ENCODE assay signal across 8 cellular contexts in the genomic region with DNA sequence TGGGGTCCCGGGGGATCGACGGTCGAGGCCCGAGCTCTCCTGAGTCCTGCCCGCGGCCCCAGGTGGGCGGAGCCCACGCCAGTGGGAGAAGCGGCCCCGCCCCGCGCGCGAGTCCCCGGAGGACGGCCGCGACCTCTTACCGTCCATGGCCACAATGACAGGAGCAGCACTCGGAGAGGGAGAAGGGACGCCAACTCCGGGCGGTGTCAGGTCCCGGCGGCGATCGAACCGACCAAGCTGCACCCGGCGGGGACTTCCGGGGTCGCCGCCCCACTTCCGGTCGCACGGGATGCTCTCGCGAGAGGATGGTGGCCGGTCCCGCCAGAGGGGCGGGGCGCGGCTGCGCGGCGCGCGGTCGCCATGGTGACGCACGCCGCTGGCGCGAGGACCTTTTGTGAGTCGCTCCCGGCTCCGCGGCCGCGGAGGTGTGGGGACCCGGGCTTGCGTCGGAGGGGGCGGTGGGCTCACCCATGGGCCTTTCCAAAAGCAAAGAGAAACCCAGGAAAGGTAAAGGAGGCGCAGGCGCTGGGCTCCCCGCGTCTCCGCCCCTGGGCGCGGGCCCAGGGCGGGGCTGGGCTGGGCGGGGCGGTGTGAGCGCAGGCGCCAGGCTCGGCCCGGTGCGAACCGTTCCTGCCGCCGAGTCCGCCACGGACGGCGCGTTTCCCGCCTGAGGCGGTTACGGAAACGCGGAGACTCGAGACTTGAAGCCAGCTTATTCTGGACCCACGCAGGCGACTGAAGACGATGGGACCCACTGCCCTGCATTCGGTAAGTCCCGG. TPM values are rescaled to one million over a fixed set of nuclear protein-coding genes. Genes with fewer than 3 reads are reported as not detected.
DNase-seq lines count a peak whose midpoint lies in the region; ATAC-seq, FAIRE-seq and TF ChIP-seq lines count a peak whose summit lies in the region.

A gene (minus strand): TSS at position 267 of the 779 bp plus-strand sequence. CDS start 120 bp downstream, at position 147.
A gene (plus strand): TSS at position 395 of the 779 bp plus-strand sequence. CDS start 76 bp downstream, at position 471.

- H3K9ac ChIP-seq in fibroblast of lung (ENCODE audit: insufficient read depth, low read length), result peak within 1 kb of the TSS; percentile 95

- no peaks in the 10 kb centered on the region for H3K27me3 Mint-ChIP-seq in naive thymus-derived CD8-positive, alpha-beta T cell
- H3K27me3 Mint-ChIP-seq in stimulated activated naive B cell treated with anti-CD40 and anti-IgM and Interleukin-4, amounts not matched to agents 10 μg/mL and 1 μg/mL and 100 μg/mL, for 72 hours, result no peaks in the 10 kb centered on the region

- no peaks in the 10 kb centered on the region for H3K9me3 ChIP-seq in fibroblast of lung (ENCODE audit: control insufficient read depth, insufficient read depth, low read depth, low read length)

- H3K4me1 ChIP-seq in fibroblast of lung (ENCODE audit: control insufficient read depth, extremely low read depth, insufficient read depth, low read length), result peaks cover 4% of the 10 kb centered on the region

- no peak for TF ChIP-seq CTCF in fibroblast of lung (conservative IDR thresholded peaks at IDR 0.05 in 1 of 2, IDR thresholded peaks at IDR 0.05 in 1 of 2; ENCODE audit: low read depth in 1 of 2, low read length in 2 of 2)

- peaks cover 2% of the 10 kb centered on the region for H3K36me3 ChIP-seq in fibroblast of lung (ENCODE audit: control insufficient read depth, insufficient read depth, low read length)

- H3K79me2 ChIP-seq in fibroblast of lung (ENCODE audit: control insufficient read depth, insufficient read depth, low read length), result peaks cover 47% of the 10 kb centered on the region

- TF ChIP-seq RAD21 in Ishikawa (IDR thresholded peaks at IDR 0.05; ENCODE audit: low read depth), result no peak

- H3K9me3 Mint-ChIP-seq in naive thymus-derived CD8-positive, alpha-beta T cell, result no peaks in the 10 kb centered on the region
- no peaks in the 10 kb centered on the region for H3K9me3 Mint-ChIP-seq in stimulated activated naive B cell treated with anti-CD40 and anti-IgM and Interleukin-4, amounts not matched to agents 10 μg/mL and 1 μg/mL and 100 μg/mL, for 72 hours

- POLR2A ChIA-PET in naive thymus-derived CD8-positive, alpha-beta T cell (lab: Charles Lee), result interaction anchor here (0.7 to 2.6 kb wide), 6 partner anchors 29 to 215 kb away, joined by 3 to 12 read pairs (median 4); a partner anchor contains a TSS

- DNase-seq in DMS79 (lab: John Stamatoyannopoulos, UW) (peak; percentile 39), RCC 7860 (ENCODE audit: low spot score) (peak; percentile 69), activated T-helper 1 cell treated with Interleukin-2 at 50 U/mL for 16 hours (ENCODE audit: low read depth) (peak; percentile 91), fibroblast of lung (ENCODE audit: low read depth in 2 of 2) (peak; percentile 72 to 84)
- DNase-seq in naive thymus-derived CD8-positive, alpha-beta T cell, result peak; percentile 88 to 98 (median 94)
- peak; percentile 90 for DNase-seq in stimulated activated naive B cell treated with anti-CD40 and anti-IgM and Interleukin-4, amounts not matched to agents 10 μg/mL and 1 μg/mL and 100 μg/mL, for 72 hours

- peaks cover 11 to 44% (median 31%) of the 10 kb centered on the region in 4 donors for H3K4me1 Mint-ChIP-seq in naive thymus-derived CD8-positive, alpha-beta T cell
- H3K4me1 Mint-ChIP-seq in stimulated activated naive B cell treated with anti-CD40 and anti-IgM and Interleukin-4, amounts not matched to agents 10 μg/mL and 1 μg/mL and 100 μg/mL, for 72 hours, result peaks cover 27 to 51% of the 10 kb centered on the region in 2 donors

- peak within 1 kb of the TSS; percentile 91 for H2AFZ ChIP-seq in fibroblast of lung (ENCODE audit: low read length)

- peaks cover 0 to 23% (median 0%) of the 10 kb centered on the region in 3 donors for H3K36me3 Mint-ChIP-seq in naive thymus-derived CD8-positive, alpha-beta T cell
- peaks cover 24 to 46% of the 10 kb centered on the region in 2 donors for H3K36me3 Mint-ChIP-seq in stimulated activated naive B cell treated with anti-CD40 and anti-IgM and Interleukin-4, amounts not matched to agents 10 μg/mL and 1 μg/mL and 100 μg/mL, for 72 hours

- no peak for FAIRE-seq in RCC 7860 (lab: Jason Lieb, UNC)

- peak within 1 kb of the TSS; percentile 68 to 91 (median 86) for H3K27ac Mint-ChIP-seq in naive thymus-derived CD8-positive, alpha-beta T cell
- H3K27ac Mint-ChIP-seq in stimulated activated naive B cell treated with anti-CD40 and anti-IgM and Interleukin-4, amounts not matched to agents 10 μg/mL and 1 μg/mL and 100 μg/mL, for 72 hours, result peak within 1 kb of the TSS; percentile 93

- no peak for TF ChIP-seq EP300 in Ishikawa (IDR thresholded peaks at IDR 0.05; ENCODE audit: borderline replicate concordance)

- H3K27me3 ChIP-seq in fibroblast of lung (ENCODE audit: control insufficient read depth, insufficient read depth, low read length), result no peaks in the 10 kb centered on the region

- H4K20me1 ChIP-seq in fibroblast of lung (ENCODE audit: control insufficient read depth, extremely low read depth, insufficient read depth, low read length), result no peaks in the 10 kb centered on the region

- H3K4me3 ChIP-seq in fibroblast of lung (replicated peaks in 1 of 4; ENCODE audit: control extremely low read depth in 1 of 4, insufficient read depth in 1 of 4, low read depth in 3 of 4, low read length in 4 of 4), result peak within 1 kb of the TSS; percentile 70 to 92 (median 81)

- H3K4me2 ChIP-seq in fibroblast of lung (ENCODE audit: extremely low read depth, insufficient read depth, low read length), result peak within 1 kb of the TSS; percentile 83

- H3K27ac ChIP-seq in fibroblast of lung (ENCODE audit: insufficient read depth, low read length), result peak within 1 kb of the TSS; percentile 91

- peak; percentile 89 for ATAC-seq in GM21619 (IDR thresholded peaks at IDR 0.05; ENCODE audit: unreplicated experiment)
- ATAC-seq in naive thymus-derived CD8-positive, alpha-beta T cell, result peak; percentile 91
- ATAC-seq in stimulated activated naive B cell treated with anti-CD40 and anti-IgM and Interleukin-4, amounts not matched to agents 10 μg/mL and 1 μg/mL and 100 μg/mL, for 72 hours (replicated peaks), result peak; percentile 93 to 96

- peak within 1 kb of the TSS; percentile 79 to 88 (median 86) for H3K4me3 Mint-ChIP-seq in naive thymus-derived CD8-positive, alpha-beta T cell
- H3K4me3 Mint-ChIP-seq in stimulated activated naive B cell treated with anti-CD40 and anti-IgM and Interleukin-4, amounts not matched to agents 10 μg/mL and 1 μg/mL and 100 μg/mL, for 72 hours, result peak within 1 kb of the TSS; percentile 94 to 96

TF ChIP-seq in Ishikawa, 13 proteins besides CTCF, POLR2A, EP300 and RAD21:
- no peak for TF ChIP-seq CREB1 (IDR thresholded peaks at IDR 0.05; ENCODE audit: low read depth)
- peak; percentile 73 for TF ChIP-seq TAF1 (IDR thresholded peaks at IDR 0.05; ENCODE audit: low read depth)
- TF ChIP-seq, protein P1, sequence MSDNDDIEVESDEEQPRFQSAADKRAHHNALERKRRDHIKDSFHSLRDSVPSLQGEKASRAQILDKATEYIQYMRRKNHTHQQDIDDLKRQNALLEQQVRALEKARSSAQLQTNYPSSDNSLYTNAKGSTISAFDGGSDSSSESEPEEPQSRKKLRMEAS (IDR thresholded peaks at IDR 0.05), result peak; percentile 87

RNA-seq across cellular contexts. Expression of the first gene that starts in this region (rescaled TPM):
- 60.9 and 66.2 TPM in 2 replicates for total RNA-seq in fibroblast of lung
- polyA plus RNA-seq in fibroblast of lung, result 61.0 and 65.3 TPM in 2 replicates
- polyA plus RNA-seq in fibroblast of lung (2012), result 67.5 and 85.5 TPM in 2 replicates
- 102 and 107 TPM in 2 replicates for polyA minus RNA-seq in fibroblast of lung (ENCODE audit: low replicate concordance)
- 10 to 100 TPM; 75.3 to 75.4 TPM for total RNA-seq in naive thymus-derived CD8-positive, alpha-beta T cell
- 10 to 100 TPM; 48.9 to 58.3 (median 52.7) TPM for polyA plus RNA-seq in naive thymus-derived CD8-positive, alpha-beta T cell

RNA-seq across cellular contexts. Expression of the second gene that starts in this region (rescaled TPM):
- total RNA-seq in fibroblast of lung, result 1.5 and 2.0 TPM in 2 replicates
- polyA plus RNA-seq in fibroblast of lung, result 2.8 and 5.2 TPM in 2 replicates
- 3.3 and 6.9 TPM in 2 replicates for polyA plus RNA-seq in fibroblast of lung (2012)
- 1.0 and 4.3 TPM in 2 replicates for polyA minus RNA-seq in fibroblast of lung (ENCODE audit: low replicate concordance)
- total RNA-seq in naive thymus-derived CD8-positive, alpha-beta T cell, result 1 to 10 TPM; 6.2 to 7.7 TPM
- polyA plus RNA-seq in naive thymus-derived CD8-positive, alpha-beta T cell, result 1 to 10 TPM; 1.7 to 3.0 (median 2.3) TPM

Comparison
In these comparisons a context has a peak if more than half of its experiments do, and no peak if none do; other contexts are left out.
1. Peak in every context shown above with its lines: DNase-seq, ATAC-seq, H3K4me3 ChIP-seq and H3K27ac ChIP-seq.
2. DNase-seq: peak in every context shown above with its lines; median percentile 94 in naive thymus-derived CD8-positive, alpha-beta T cell; 91 in activated T-helper 1 cell treated with Interleukin-2 at 50 U/mL for 16 hours; 90 in stimulated activated naive B cell treated with anti-CD40 and anti-IgM and Interleukin-4, amounts not matched to agents 10 μg/mL and 1 μg/mL and 100 μg/mL, for 72 hours; 78 in fibroblast of lung; 69 in RCC 7860; 39 in DMS79.